In genomic region chr2:32277674-32278475, GRCh38 we compare ENCODE assay signal across 8 cellular contexts. TPM values are rescaled to one million over a fixed set of nuclear protein-coding genes. Genes with fewer than 3 reads are reported as not detected.
DNase-seq lines count a peak whose midpoint lies in the region; TF ChIP-seq lines count a peak whose summit lies in the region.

TSS of gene YIPF4 (plus strand) at chr2:32277904. CDS start at chr2:32278156, 252 bp downstream.

- CTCF ChIA-PET in activated naive CD4-positive, alpha-beta T cell treated with anti-CD3 and anti-CD28 coated beads for 36 hours (lab: Charles Lee) = no interaction called here

- intact Hi-C loops in activated naive CD4-positive, alpha-beta T cell treated with anti-CD3 and anti-CD28 coated beads for 36 hours (cut with micrococcal nuclease) = loop anchor here (1.0 to 10.0 kb wide), 6 partner anchors 7 to 317 kb away; partner anchors contain the start of genes BIRC6, MEMO1, SLC30A6 and SPAST

- H3K9me3 Mint-ChIP-seq in activated naive CD4-positive, alpha-beta T cell treated with anti-CD3 and anti-CD28 coated beads for 36 hours = no peaks in the 10 kb centered on the region

- H3K4me3 Mint-ChIP-seq in activated naive CD4-positive, alpha-beta T cell treated with anti-CD3 and anti-CD28 coated beads for 36 hours = peak within 1 kb of the TSS; percentile 84

- peaks cover 9% of the 10 kb centered on the region for H3K36me3 Mint-ChIP-seq in activated naive CD4-positive, alpha-beta T cell treated with anti-CD3 and anti-CD28 coated beads for 36 hours (ENCODE audit: low read depth)

- H3K27me3 Mint-ChIP-seq in activated naive CD4-positive, alpha-beta T cell treated with anti-CD3 and anti-CD28 coated beads for 36 hours (ENCODE audit: low read depth) = no peaks in the 10 kb centered on the region

- DNase-seq in GM03348 (ENCODE audit: low spot score) (peak; percentile 100), HFF-Myc (ENCODE audit: extremely low read depth, low read depth) (peak; percentile 85), NAMALWA (ENCODE audit: low spot score) (peak; percentile 96), SK-N-DZ (ENCODE audit: low spot score) (peak; percentile 95), germinal center (ENCODE audit: low spot score) (peak; percentile 100), non-pigmented ciliary epithelial cell (ENCODE audit: low read depth) (peak; percentile 75), superior temporal gyrus (ENCODE audit: extremely low spot score) (peak; percentile 98)
- DNase-seq in activated naive CD4-positive, alpha-beta T cell treated with anti-CD3 and anti-CD28 coated beads for 36 hours = peak; percentile 91

- peaks cover 22% of the 10 kb centered on the region for H3K4me1 Mint-ChIP-seq in activated naive CD4-positive, alpha-beta T cell treated with anti-CD3 and anti-CD28 coated beads for 36 hours (ENCODE audit: low read depth)

- peak within 1 kb of the TSS; percentile 93 for H3K27ac Mint-ChIP-seq in activated naive CD4-positive, alpha-beta T cell treated with anti-CD3 and anti-CD28 coated beads for 36 hours

- TF ChIP-seq CTCF in HFF-Myc (IDR thresholded peaks at IDR 0.05; ENCODE audit: low read depth, low read length, missing control alignments) = no peak

- H3K4me3 ChIP-seq in HFF-Myc (replicated peaks; ENCODE audit: low read depth, low read length) = peak within 1 kb of the TSS; percentile 91

RNA-seq across cellular contexts. Expression of gene YIPF4, which starts in this region (rescaled TPM):
- polyA plus RNA-seq in SK-N-DZ (2014; cell fraction: cytosol; rRNA removed) = 16.0 and 17.3 TPM in 2 replicates
- 9.2 and 10.8 TPM in 2 replicates for polyA plus RNA-seq in SK-N-DZ (2014; cell fraction: nucleus; rRNA removed)
- total RNA-seq in activated naive CD4-positive, alpha-beta T cell treated with anti-CD3 and anti-CD28 coated beads for 36 hours = 10 to 100 TPM; 36.5 to 39.7 TPM

Comparison
In these comparisons a context has a peak if more than half of its experiments do, and no peak if none do; other contexts are left out.
1. Peak in every context shown above with its lines: DNase-seq and H3K4me3 ChIP-seq.